Comparison of ENCODE assay signal across 21 cellular contexts in the genomic region with DNA sequence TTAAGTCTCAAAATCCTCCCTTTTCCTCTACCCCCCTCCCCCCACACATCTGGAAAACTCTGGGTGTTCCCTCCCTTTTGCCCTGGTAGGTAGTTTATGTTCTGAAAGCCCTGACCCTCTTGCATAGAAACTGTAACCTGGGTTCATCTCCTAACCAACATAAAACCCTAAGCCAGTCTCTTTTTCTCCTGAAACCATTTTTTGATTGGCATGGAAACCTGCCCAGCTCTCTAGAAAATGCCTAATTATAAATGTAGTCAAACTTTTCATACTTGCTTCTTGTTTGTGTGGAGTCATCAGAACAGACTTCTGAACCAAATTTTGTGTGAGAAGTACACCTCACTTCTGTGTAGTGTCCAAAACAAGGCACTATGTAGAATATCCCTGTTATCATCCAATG.
DNase-seq lines count a peak whose midpoint lies in the region; ATAC-seq and TF ChIP-seq lines count a peak whose summit lies in the region.
"Had no signal": no experiment of that assay in that cellular context is flagged by ENCODE, and none has a peak within 500 bp of the region (broad histone marks: within the 10 kb centered on the region; RNA-seq: fewer than 3 reads in every experiment).

No MANE protein-coding gene starts in this region.

- H3K4me1 Mint-ChIP-seq in GM23338 = peaks cover 3% of the 10 kb centered on the region; the same call in 2 of the 3 replicates
- H3K4me1 Mint-ChIP-seq: CD14-positive monocyte; CD8-positive, alpha-beta memory T cell had no signal

- H3K79me2 ChIP-seq in GM23338 (replicated peaks; ENCODE audit: insufficient read depth) = no peaks in the 10 kb centered on the region
- no peaks in the 10 kb centered on the region for H3K79me2 ChIP-seq in MM.1S (ENCODE audit: low read length)

- H3K9ac ChIP-seq in MM.1S (ENCODE audit: low read length) = no peak overlapping the region
- H3K9ac ChIP-seq in SK-N-MC (ENCODE audit: insufficient read length) = no peak overlapping the region
- H3K9ac ChIP-seq: BLaER1 treated with 17β-estradiol and CSF1 and Interleukin-3, amounts not matched to agents 10 nM and 100 nM had no signal

- H3K36me3 ChIP-seq in GM23338 (ENCODE audit: insufficient read depth) (no peaks in the 10 kb centered on the region), MM.1S (replicated peaks; ENCODE audit: insufficient read depth, low read length) (no peaks in the 10 kb centered on the region), SK-N-MC (ENCODE audit: insufficient read depth, low read length) (peaks cover 5% of the 10 kb centered on the region; the same call in 1 of the 2 replicates), ascending aorta (no peaks in the 10 kb centered on the region)
- H3K36me3 ChIP-seq: BE2C; BLaER1 treated with 17β-estradiol and CSF1 and Interleukin-3, amounts not matched to agents 10 nM and 100 nM had no signal

- H3K9me2 ChIP-seq in GM23338 (ENCODE audit: insufficient read depth) (no peaks in the 10 kb centered on the region), MM.1S (replicated peaks; ENCODE audit: insufficient read depth, low read length) (0 out of 2 replicates have a peak, but pooled peaks cover 3% of the 10 kb centered on the region)

- no peaks in the 10 kb centered on the region for H3K27me3 ChIP-seq in GM23338 (ENCODE audit: insufficient read depth)
- H3K27me3 ChIP-seq in MM.1S (replicated peaks; ENCODE audit: insufficient read depth, low read length) = no peaks in the 10 kb centered on the region
- H3K27me3 ChIP-seq in ascending aorta = no peaks in the 10 kb centered on the region
- H3K27me3 ChIP-seq: BE2C; BLaER1 treated with 17β-estradiol and CSF1 and Interleukin-3, amounts not matched to agents 10 nM and 100 nM had no signal

- H3K27ac ChIP-seq in GM23338 (ENCODE audit: low read depth) = no peak overlapping the region
- H3K27ac ChIP-seq in MM.1S (ENCODE audit: low read length) = peak overlapping the region; percentile 19; the same call in 1 of the 2 replicates
- H3K27ac ChIP-seq in SK-N-MC = peak overlapping the region; percentile 97; the same call in 1 of the 2 replicates
- no peak overlapping the region for H3K27ac ChIP-seq in ascending aorta
- H3K27ac ChIP-seq: A549; BLaER1 treated with 17β-estradiol and CSF1 and Interleukin-3, amounts not matched to agents 10 nM and 100 nM had no signal

- H2AFZ ChIP-seq in GM23338 = peak overlapping the region; percentile 21; the same call in 1 of the 2 replicates
- no peak overlapping the region for H2AFZ ChIP-seq in MM.1S (ENCODE audit: low read length)

- no peak overlapping the region for H3K27ac Mint-ChIP-seq in GM23338
- H3K27ac Mint-ChIP-seq: CD14-positive monocyte; CD4-positive, alpha-beta T cell; CD8-positive, alpha-beta memory T cell had no signal

- H3F3A ChIP-seq in GM23338 (replicated peaks; ENCODE audit: low read depth) (no peaks in the 10 kb centered on the region), MM.1S (ENCODE audit: insufficient read depth, low read length) (peaks cover 14% of the 10 kb centered on the region)

- ATAC-seq in GM23338 = no peak
- ATAC-seq: A549 had no signal

- no peaks in the 10 kb centered on the region for H4K20me1 ChIP-seq in GM23338 (replicated peaks; ENCODE audit: insufficient read depth)
- no peaks in the 10 kb centered on the region for H4K20me1 ChIP-seq in MM.1S (ENCODE audit: insufficient read depth, low read length)
- H4K20me1 ChIP-seq: BLaER1 treated with 17β-estradiol and CSF1 and Interleukin-3, amounts not matched to agents 10 nM and 100 nM had no signal

- H3K36me3 Mint-ChIP-seq in GM23338 (ENCODE audit: low read depth) = peaks cover 4% of the 10 kb centered on the region; the same call in 2 of the 3 replicates
- H3K36me3 Mint-ChIP-seq: CD14-positive monocyte; CD8-positive, alpha-beta memory T cell had no signal

- H3K4me2 ChIP-seq in GM23338 (no peak overlapping the region), MM.1S (ENCODE audit: low read depth, low read length) (peak overlapping the region; percentile 25; the same call in 1 of the 2 replicates)
- H3K4me2 ChIP-seq: A549; BLaER1 treated with 17β-estradiol and CSF1 and Interleukin-3, amounts not matched to agents 10 nM and 100 nM had no signal

- no peaks in the 10 kb centered on the region for H3K9me3 ChIP-seq in MM.1S (replicated peaks; ENCODE audit: insufficient read depth, low read length)
- peaks cover 22% of the 10 kb centered on the region; the same call in 1 of the 2 replicates for H3K9me3 ChIP-seq in SK-N-MC (ENCODE audit: low read depth, low read length)
- H3K9me3 ChIP-seq in ascending aorta = no peaks in the 10 kb centered on the region
- H3K9me3 ChIP-seq: A549, BE2C had no signal

- no peak overlapping the region for H3K4me3 ChIP-seq in GM23338
- 0 out of 2 replicates have a peak overlapping the region, but pooled peaks have one; percentile 1 for H3K4me3 ChIP-seq in MM.1S (ENCODE audit: low read length)
- no peak overlapping the region for H3K4me3 ChIP-seq in SK-N-MC
- no peak overlapping the region for H3K4me3 ChIP-seq in ascending aorta
- H3K4me3 ChIP-seq: A549; BLaER1 treated with 17β-estradiol and CSF1 and Interleukin-3, amounts not matched to agents 10 nM and 100 nM had no signal

- no peaks in the 10 kb centered on the region for H3K27me3 Mint-ChIP-seq in GM23338 (ENCODE audit: insufficient read depth, low read depth, poor library complexity)
- H3K27me3 Mint-ChIP-seq: CD4-positive, alpha-beta T cell; CD8-positive, alpha-beta memory T cell had no signal

- no peak for DNase-seq in GM23338 (ENCODE audit: low spot score)
- DNase-seq in MM.1S = peak; percentile 66
- no peak for DNase-seq in SK-N-MC (ENCODE audit: low read depth, low spot score)
- DNase-seq in NCI-H2227 treated with DMSO at 0.1 percent for 48 hours (lab: John Stamatoyannopoulos, UW) = no peak
- DNase-seq in ascending aorta (ENCODE audit: low spot score in 2 of 2) = no peak
- DNase-seq in NCI-H446 treated with DMSO at 0.1 percent for 48 hours (lab: John Stamatoyannopoulos, UW) = no peak
- DNase-seq: 8988T; ACHN; AML-193; BE2C; CD4-positive, alpha-beta T cell; CD8-positive, alpha-beta memory T cell; DMS 273 treated with DMSO at 0.1 percent for 48 hours; DMS79; EL; GDM1; H7; HCEC 1CT had no signal

- peaks cover 8% of the 10 kb centered on the region; the same call in 2 of the 3 replicates for H3K9me3 Mint-ChIP-seq in GM23338

- no peak overlapping the region for H3K4me3 Mint-ChIP-seq in GM23338
- H3K4me3 Mint-ChIP-seq: CD14-positive monocyte; CD4-positive, alpha-beta T cell; CD8-positive, alpha-beta memory T cell had no signal

- intact Hi-C loops in ascending aorta (cut with DNase I) = no loop called here

- H3K4me1 ChIP-seq in GM23338 (ENCODE audit: insufficient read depth) (no peaks in the 10 kb centered on the region), MM.1S (ENCODE audit: low read length) (peaks cover 18% of the 10 kb centered on the region), ascending aorta (no peaks in the 10 kb centered on the region)
- H3K4me1 ChIP-seq: A549, BE2C had no signal

- TF ChIP-seq CTCF in GM23338 (conservative IDR thresholded peaks at IDR 0.05; ENCODE audit: low read depth in 2 of 2) = no peak
- TF ChIP-seq CTCF in MM.1S (IDR thresholded peaks at IDR 0.05; ENCODE audit: low read length) = no peak
- TF ChIP-seq CTCF in ascending aorta (IDR thresholded peaks at IDR 0.05) = no peak

TF ChIP-seq in GM23338, 12 proteins besides CTCF, POLR2A, EP300 and RAD21 (continues in another document):
- TF ChIP-seq POLR2AphosphoS5 (IDR thresholded peaks at IDR 0.05; ENCODE audit: low read depth) = no peak
- TF ChIP-seq ZNF114 (CRISPR knock-in tag; IDR thresholded peaks at IDR 0.05) = no peak

Comparison
In these comparisons a context has a peak if more than half of its experiments do, and no peak if none do; other contexts are left out.
1. H3K27ac ChIP-seq: peak in MM.1S (single experiment) and SK-N-MC (single experiment); none in GM23338 (single experiment) and ascending aorta (0 of 2).